ENCODE assay signal across 29 cellular contexts in the genomic region with DNA sequence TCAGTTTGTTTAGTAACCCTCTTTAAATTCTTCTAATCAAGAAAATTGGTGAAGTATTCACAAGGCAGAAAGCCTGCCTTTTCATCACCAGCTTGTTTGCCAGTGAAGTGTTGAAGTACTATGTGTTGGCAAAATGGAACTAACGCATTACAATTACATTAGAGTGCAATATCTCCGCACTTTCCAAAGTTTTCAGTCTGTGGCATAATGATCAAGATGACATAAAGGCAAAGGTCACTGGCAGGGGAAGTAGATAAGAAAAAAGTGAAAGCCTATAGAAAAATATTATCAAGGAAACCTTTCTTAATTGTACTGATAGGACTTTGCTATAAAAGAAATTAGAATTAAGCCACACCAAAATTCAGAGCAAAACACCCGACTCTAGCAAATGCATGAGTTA. TPM values are rescaled to one million over a fixed set of nuclear protein-coding genes. Genes with fewer than 3 reads are reported as not detected.
DNase-seq lines count a peak whose midpoint lies in the region; ATAC-seq and TF ChIP-seq lines count a peak whose summit lies in the region.
"Had no signal": no experiment of that assay in that cellular context is flagged by ENCODE, and none has a peak within 500 bp of the region (broad histone marks: within the 10 kb centered on the region; RNA-seq: fewer than 3 reads in every experiment).

No MANE protein-coding gene starts in this region.

- H3K4me1 ChIP-seq in duodenal mucosa (ENCODE audit: control insufficient read depth in 1 of 2, insufficient read depth in 2 of 2, low read length in 2 of 2) (peaks cover 9 to 24% of the 10 kb centered on the region in 2 donors), mucosa of stomach (ENCODE audit: control insufficient read depth, insufficient read depth, low read length) (peaks cover 46% of the 10 kb centered on the region), thyroid gland (peaks cover 6 to 12% of the 10 kb centered on the region in 2 donors)
- H3K4me1 ChIP-seq: uterus had no signal

- ATAC-seq in HG03520 (IDR thresholded peaks at IDR 0.05; ENCODE audit: unreplicated experiment) = no peak
- ATAC-seq: activated naive CD4-positive, alpha-beta T cell treated with anti-CD3 and anti-CD28 coated beads, Interleukin-2, amount 50 U/mL, for 72 hours; GM23338; mucosa of descending colon; right cardiac atrium had no signal

- WGBS in thyroid gland, 2 donors = 89 to 90% methylated on average over 3 of the region's 3 CpGs

- H3K4me3 ChIP-seq in duodenal mucosa (ENCODE audit: low read depth in 1 of 2, low read length in 2 of 2) = no peak overlapping the region
- H3K4me3 ChIP-seq in mucosa of stomach (ENCODE audit: low read length) = no peak overlapping the region
- no peak overlapping the region for H3K4me3 ChIP-seq in thyroid gland (replicated peaks in 1 of 3)
- H3K4me3 ChIP-seq: GM23338, lung, mucosa of descending colon, ovary, SJCRH30, uterus had no signal

- H3K9me3 ChIP-seq in duodenal mucosa (ENCODE audit: control insufficient read depth in 1 of 2, low read length in 2 of 2) (no peaks in the 10 kb centered on the region), mucosa of stomach (ENCODE audit: control insufficient read depth, low read length) (no peaks in the 10 kb centered on the region), thyroid gland (no peaks in the 10 kb centered on the region)
- H3K9me3 ChIP-seq: mucosa of descending colon, ovary, SJCRH30, uterus had no signal

- H3K27me3 ChIP-seq in duodenal mucosa (ENCODE audit: control insufficient read depth in 1 of 2, insufficient read depth in 2 of 2, low read length in 2 of 2) = no peaks in the 10 kb centered on the region
- H3K27me3 ChIP-seq in mucosa of stomach (ENCODE audit: control insufficient read depth, insufficient read depth, low read length) = no peaks in the 10 kb centered on the region
- no peaks in the 10 kb centered on the region for H3K27me3 ChIP-seq in thyroid gland
- H3K27me3 ChIP-seq: ovary, SJCRH30, uterus had no signal

- DNase-seq in NCI-H510A treated with DMSO at 0.1 percent for 48 hours (lab: John Stamatoyannopoulos, UW) (peak; percentile 49), NCI-H510A (lab: John Stamatoyannopoulos, UW) (no peak), SIG-M5 treated with dmso at 0.1 percent for 504 hours (lab: John Stamatoyannopoulos, UW; ENCODE audit: unreplicated experiment) (no peak), medulla oblongata (ENCODE audit: extremely low spot score) (no peak), thyroid gland (no peak)
- DNase-seq: activated CD4-positive, alpha-beta T cell treated with anti-CD3 and anti-CD28 coated beads, Interleukin-2, amount 50 U/mL, for 48 hours; activated CD8-positive, alpha-beta memory T cell treated with anti-CD3 and anti-CD28 coated beads, Interleukin-2, amount 50 U/mL, for 4 hours; AML-193; anterior cingulate cortex; caudate nucleus; CD4-positive, alpha-beta memory T cell; DMS153; mucosa of descending colon; NCI-H1694 treated with DMSO at 0.1 percent for 48 hours; NCI-H2171; NCI-H526 treated with DMSO at 0.1 percent for 48 hours; ovary; right cardiac atrium; SJCRH30; stimulated activated CD4-positive, alpha-beta T cell treated with anti-CD3 and anti-CD28 coated beads, Interleukin-12 subunit alpha, Interleukin-12 subunit beta, amount 100 ng/mL, for 4 hours; stimulated activated CD4-positive, alpha-beta T cell treated with anti-CD3 and anti-CD28 coated beads, Interleukin-4, amount 100 ng/mL, for 1 hour; substantia nigra; uterus had no signal

- intact Hi-C loops in thyroid gland (cut with DNase I) = no loop called here

- TF ChIP-seq POLR2A in thyroid gland (IDR thresholded peaks at IDR 0.05) = no peak

- no peak overlapping the region for H3K9ac ChIP-seq in duodenal mucosa (ENCODE audit: low read depth in 1 of 2, low read length in 2 of 2)
- H3K9ac ChIP-seq in mucosa of stomach (ENCODE audit: low read length) = peak overlapping the region; percentile 47

- H3K36me3 ChIP-seq in duodenal mucosa (ENCODE audit: control insufficient read depth in 1 of 2, insufficient read depth in 2 of 2, low read length in 2 of 2) (no peaks in the 10 kb centered on the region), mucosa of stomach (ENCODE audit: control insufficient read depth, insufficient read depth, low read length) (no peaks in the 10 kb centered on the region), thyroid gland (no peaks in the 10 kb centered on the region)
- H3K36me3 ChIP-seq: ovary, SJCRH30, uterus had no signal

- TF ChIP-seq CTCF in thyroid gland (IDR thresholded peaks at IDR 0.05) = no peak

- peak overlapping the region; percentile 51 for H3K27ac ChIP-seq in duodenal mucosa (ENCODE audit: low read depth, low read length)
- H3K27ac ChIP-seq in thyroid gland = peak overlapping the region in 1 of 3 donors; percentile 82
- H3K27ac ChIP-seq: ovary, SJCRH30, uterus had no signal

RNA-seq across cellular contexts. Expression of a gene that starts 25.0 kb away (rescaled TPM):
- 100 to 1,000 TPM in 1 of 4 donors, 10 to 100 TPM in 3; 32.4 to 244 (median 79.3) TPM for total RNA-seq in thyroid gland
- total RNA-seq: activated naive CD4-positive, alpha-beta T cell treated with anti-CD3 and anti-CD28 coated beads, Interleukin-2, amount 50 U/mL, for 72 hours; CD4-positive, alpha-beta memory T cell had no signal
